8 cellular contexts compared by ENCODE assay signal in the genomic region with DNA sequence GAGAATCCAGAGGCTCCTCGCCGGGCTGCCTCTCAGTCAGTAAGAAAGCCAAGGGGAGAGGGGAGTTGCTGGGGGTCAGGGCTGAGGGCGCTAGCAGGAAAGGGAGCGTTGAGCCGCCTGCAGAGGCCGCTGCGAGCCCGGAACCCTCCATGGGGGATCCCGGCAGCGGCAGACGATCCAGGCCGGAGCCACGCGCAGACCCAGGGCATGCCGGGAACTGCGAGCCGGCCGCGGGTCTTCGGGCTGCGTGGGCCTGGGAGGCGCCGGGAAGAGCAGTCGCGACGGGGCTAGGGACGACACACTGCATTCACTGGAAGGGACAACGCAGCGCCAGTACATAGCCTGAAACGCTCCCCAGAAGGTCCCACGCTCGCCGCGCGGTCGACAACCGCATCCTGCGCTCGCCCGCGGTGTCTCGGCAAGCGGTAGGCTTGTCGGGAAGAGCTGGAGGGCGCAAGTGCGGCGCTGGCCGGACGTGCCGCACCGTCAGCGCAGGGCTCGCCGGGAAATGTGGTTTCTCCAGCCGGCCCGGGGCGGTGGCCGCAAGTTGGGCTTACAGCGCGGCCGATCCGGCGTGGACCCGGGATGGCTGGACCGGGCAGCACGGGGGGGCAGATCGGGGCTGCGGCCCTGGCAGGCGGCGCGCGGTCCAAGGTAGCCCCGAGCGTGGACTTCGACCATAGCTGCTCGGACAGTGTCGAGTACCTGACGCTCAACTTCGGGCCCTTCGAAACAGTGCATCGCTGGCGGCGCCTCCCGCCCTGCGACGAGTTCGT. TPM values are rescaled to one million over a fixed set of nuclear protein-coding genes. Genes with fewer than 3 reads are reported as not detected.
DNase-seq lines count a peak whose midpoint lies in the region; ATAC-seq and TF ChIP-seq lines count a peak whose summit lies in the region.

TSS of gene LZTR1 (plus strand) at position 511 of the 776 bp plus-strand sequence. CDS start at position 586, 75 bp downstream.

- peak within 1 kb of the TSS; percentile 100 for H3K4me3 Mint-ChIP-seq in chondrocyte (ENCODE audit: unreplicated experiment)

- peaks cover 7% of the 10 kb centered on the region for H3K36me3 Mint-ChIP-seq in chondrocyte (ENCODE audit: low read depth)

- CTCF ChIA-PET in AG04449 (lab: Yijun Ruan, JAX), result interaction anchor here (0.6 to 3.4 kb wide), 25 partner anchors 9 to 181 kb away, joined by 3 to 29 read pairs (median 4); partner anchors contain the start of genes AIFM3 and P2RX6

- no peak for DNase-seq in AG04449 (ENCODE audit: low read depth, low spot score)
- DNase-seq in NCI-H2171 treated with DMSO at 0.1 percent for 48 hours (lab: John Stamatoyannopoulos, UW), result peak; percentile 85
- DNase-seq in activated CD4-positive, alpha-beta T cell treated with anti-CD3 and anti-CD28 coated beads for 24 hours (ENCODE audit: low read depth in 2 of 2), result peak; percentile 58 to 59
- peak; percentile 93 for DNase-seq in chondrocyte (ENCODE audit: low spot score)
- DNase-seq in kidney glomerular epithelial cell (lab: John Stamatoyannopoulos, UW), result peak; percentile 70
- peak; percentile 45 to 62 for DNase-seq in stimulated activated CD4-positive, alpha-beta T cell treated with anti-CD3 and anti-CD28 coated beads, Interleukin-15, amount 100 ng/mL, for 48 hours (ENCODE audit: low read depth in 2 of 2)

- H3K27me3 Mint-ChIP-seq in chondrocyte (ENCODE audit: low read depth), result peaks cover 2% of the 10 kb centered on the region

- peak within 1 kb of the TSS; percentile 90 for H3K4me3 ChIP-seq in AG04449 (ENCODE audit: low read depth, low read length)

- TF ChIP-seq CTCF in AG04449 (IDR thresholded peaks at IDR 0.05; ENCODE audit: insufficient read depth, low read length, missing control alignments) (peak; percentile 90), chondrocyte (IDR thresholded peaks at IDR 0.05) (peak; percentile 75)

- POLR2A ChIA-PET in AG04449 (lab: Yijun Ruan, JAX), result interaction anchor here (0.7 to 3.1 kb wide), 9 partner anchors 9 to 96 kb away, joined by 3 to 20 read pairs (median 5); partner anchors contain the start of genes CRKL, P2RX6 and THAP7

- ATAC-seq in GM18517 (IDR thresholded peaks at IDR 0.05; ENCODE audit: unreplicated experiment) (peak; percentile 83), HG03039 (IDR thresholded peaks at IDR 0.05; ENCODE audit: unreplicated experiment) (peak; percentile 69)

- peaks cover 10% of the 10 kb centered on the region for H3K9me3 Mint-ChIP-seq in chondrocyte (ENCODE audit: low read depth)

- H3K27ac Mint-ChIP-seq in chondrocyte (ENCODE audit: unreplicated experiment), result peak within 1 kb of the TSS; percentile 90

- peaks cover 35% of the 10 kb centered on the region for H3K4me1 Mint-ChIP-seq in chondrocyte (ENCODE audit: low read depth)

RNA-seq across cellular contexts. Expression of gene LZTR1, which starts in this region (rescaled TPM):
- total RNA-seq in chondrocyte, result 86.4 to 103 TPM (median 87.0 TPM) in 3 replicates
